8 cellular contexts compared by ENCODE assay signal in the genomic region with DNA sequence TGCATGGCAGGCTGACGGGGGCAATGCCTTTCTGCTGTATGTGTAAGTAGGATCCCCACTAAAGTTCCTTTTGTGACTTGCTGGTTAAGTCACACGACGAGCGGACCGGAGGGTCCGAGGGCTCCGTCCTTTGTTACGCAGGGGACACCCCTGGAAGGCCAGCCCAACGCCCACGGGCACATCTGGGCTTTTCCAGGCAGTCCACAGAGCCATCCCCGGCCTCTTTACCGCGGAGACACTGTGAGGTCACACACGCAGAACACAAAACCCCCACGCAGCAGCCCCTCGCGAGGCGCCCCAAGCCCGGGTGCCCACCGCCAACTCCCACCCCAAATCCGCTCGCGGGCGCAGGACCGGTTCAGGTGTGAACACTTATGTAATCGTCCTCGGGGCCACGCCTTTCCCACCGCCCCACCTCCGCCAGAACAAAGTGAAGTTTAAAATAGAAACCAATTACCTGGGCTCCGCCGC. TPM values are rescaled to one million over a fixed set of nuclear protein-coding genes. Genes with fewer than 3 reads are reported as not detected.
A peak's percentile ranks its signal among the peaks of the same experiment; 100 is the strongest.
DNase-seq lines count a peak whose midpoint lies in the region; ATAC-seq and TF ChIP-seq lines count a peak whose summit lies in the region.

No MANE protein-coding gene starts in this region.

- TF ChIP-seq EP300 in upper lobe of left lung (IDR thresholded peaks at IDR 0.05): no peak

- ATAC-seq in upper lobe of left lung (ENCODE audit: low FRiP score in 2 of 2): no peak

- peak overlapping the region; percentile 96 to 97 for H3K4me3 Mint-ChIP-seq in CD14-positive monocyte

- WGBS in upper lobe of left lung, 2 donors: 1 to 2% methylated on average over 14 to 32 of the region's 32 CpGs

- H3K27me3 Mint-ChIP-seq in CD14-positive monocyte (ENCODE audit: low read depth in 3 of 3): no peaks in the 10 kb centered on the region

- H3K36me3 ChIP-seq in effector memory CD4-positive, alpha-beta T cell (ENCODE audit: control insufficient read depth, insufficient read depth, low read length): no peaks in the 10 kb centered on the region
- H3K36me3 ChIP-seq in upper lobe of left lung: no peaks in the 10 kb centered on the region

- no peak for DNase-seq in CD14-positive monocyte (ENCODE audit: low spot score)
- DNase-seq in HL-60 (ENCODE audit: low read depth in 1 of 2, low spot score in 1 of 2): peak in 1 of 2 experiments; percentile 29
- peak in 2 of 3 donors; percentile 14 to 21 for DNase-seq in effector memory CD4-positive, alpha-beta T cell
- DNase-seq in mucosa of gallbladder (ENCODE audit: low spot score): peak; percentile 62
- peak; percentile 75 to 87 for DNase-seq in upper lobe of left lung
- DNase-seq in NCI-H128 (lab: John Stamatoyannopoulos, UW; ENCODE audit: unreplicated experiment): no peak
- DNase-seq in activated CD4-positive, CD25-positive, alpha-beta regulatory T cell treated with anti-CD3 and anti-CD28 coated beads, Interleukin-2, amount 50 U/mL, for 72 hours: no peak

- TF ChIP-seq CTCF in CD14-positive monocyte (IDR thresholded peaks at IDR 0.05) (no peak), HL-60 (IDR thresholded peaks at IDR 0.05; ENCODE audit: insufficient read depth, low read length) (no peak), WI38 (IDR thresholded peaks at IDR 0.05; ENCODE audit: low read depth, low read length) (no peak), upper lobe of left lung (IDR thresholded peaks at IDR 0.05) (no peak)

- H3K27ac ChIP-seq in HL-60 (replicated peaks) (peak overlapping the region; percentile 32), upper lobe of left lung (peak overlapping the region; percentile 78 to 93 (median 85))
- peak overlapping the region; percentile 9 for H3K27ac ChIP-seq in effector memory CD4-positive, alpha-beta T cell (ENCODE audit: insufficient read depth, low read length, poor library complexity, severe bottlenecking)

- H3K27me3 ChIP-seq in HL-60 (ENCODE audit: insufficient read depth, poor library complexity, severe bottlenecking) (no peaks in the 10 kb centered on the region), upper lobe of left lung (no peaks in the 10 kb centered on the region)
- H3K27me3 ChIP-seq in effector memory CD4-positive, alpha-beta T cell (replicated peaks; ENCODE audit: control insufficient read depth, insufficient read depth, low read length, poor library complexity, severe bottlenecking): peaks cover 15% of the 10 kb centered on the region

- intact Hi-C loops in CD14-positive monocyte (cut with micrococcal nuclease): loop anchor here (5.0 to 10.0 kb wide), 3 partner anchors 37 to 622 kb away; no protein-coding TSS in a partner anchor

- H3K4me1 ChIP-seq in effector memory CD4-positive, alpha-beta T cell (ENCODE audit: control insufficient read depth, insufficient read depth, low read length, poor library complexity, severe bottlenecking): peaks cover 20% of the 10 kb centered on the region
- H3K4me1 ChIP-seq in upper lobe of left lung: peaks cover 17 to 69% (median 31%) of the 10 kb centered on the region in 4 donors

- no peak for TF ChIP-seq POLR2A in upper lobe of left lung (IDR thresholded peaks at IDR 0.05)

- H3K4me1 Mint-ChIP-seq in CD14-positive monocyte: peaks cover 54% of the 10 kb centered on the region

- H3K9me3 Mint-ChIP-seq in CD14-positive monocyte: peaks cover 0 to 2% (median 0%) of the 10 kb centered on the region in 7 donors

- peak overlapping the region; percentile 94 to 98 (median 97) for H3K27ac Mint-ChIP-seq in CD14-positive monocyte

- peaks cover 0 to 3% of the 10 kb centered on the region in 2 donors for H3K36me3 Mint-ChIP-seq in CD14-positive monocyte

- H3K4me3 ChIP-seq in HL-60 (replicated peaks; ENCODE audit: insufficient read depth, low read length) (peak overlapping the region; percentile 79), WI38 (ENCODE audit: low read depth, low read length) (peak overlapping the region; percentile 83), upper lobe of left lung (peak overlapping the region; percentile 33 to 88 (median 76))
- peak overlapping the region; percentile 55 for H3K4me3 ChIP-seq in effector memory CD4-positive, alpha-beta T cell (ENCODE audit: insufficient read depth, low read depth, low read length, poor library complexity, severe bottlenecking)

- H3K9me3 ChIP-seq in effector memory CD4-positive, alpha-beta T cell (ENCODE audit: control insufficient read depth, low read length): no peaks in the 10 kb centered on the region
- no peaks in the 10 kb centered on the region for H3K9me3 ChIP-seq in upper lobe of left lung

RNA-seq across cellular contexts. Expression of gene ZNF516, which starts 4.3 kb away (rescaled TPM):
- 1 to 10 TPM; 5.0 to 8.6 TPM for polyA plus RNA-seq in CD14-positive monocyte
- total RNA-seq in mucosa of gallbladder (48.5 TPM), upper lobe of left lung (10 to 100 TPM; 21.9 to 44.3 (median 36.5) TPM)

Comparison
In these comparisons a context has a peak if more than half of its experiments do, and no peak if none do; other contexts are left out.
1. DNase-seq: peak in effector memory CD4-positive, alpha-beta T cell (2 of 3), mucosa of gallbladder (single experiment) and upper lobe of left lung (2 of 2); none in CD14-positive monocyte (single experiment), NCI-H128 (single experiment) and activated CD4-positive, CD25-positive, alpha-beta regulatory T cell treated with anti-CD3 and anti-CD28 coated beads, Interleukin-2, amount 50 U/mL, for 72 hours (single experiment).
2. H3K27ac ChIP-seq: peak in every context shown above with its lines; median percentile 85 in upper lobe of left lung; 32 in HL-60; 9 in effector memory CD4-positive, alpha-beta T cell.
3. Peak in every context shown above with its lines, with median percentiles within 50 percentile points of each other: H3K4me3 ChIP-seq.